31 cellular contexts compared by ENCODE assay signal in genomic region chr1:193094112-193094511, GRCh38.
"Had no signal": no experiment of that assay in that cellular context is flagged by ENCODE, and none has a peak within 500 bp of the region (broad histone marks: within the 10 kb centered on the region; RNA-seq: fewer than 3 reads in every experiment).

No MANE protein-coding gene starts in this region.

- H3K27ac ChIP-seq: brain microvascular endothelial cell, coronary artery, dorsolateral prefrontal cortex, heart left ventricle, VCaP had no signal

- H3K27me3 ChIP-seq: brain microvascular endothelial cell, dorsolateral prefrontal cortex, heart left ventricle had no signal

- H3K27ac Mint-ChIP-seq: activated B cell treated with CpG ODN at 0.5 μM for 24 hours; activated CD4-positive, alpha-beta T cell treated with anti-CD3 and anti-CD28 coated beads for 36 hours; activated CD4-positive, alpha-beta T cell treated with anti-CD3 and anti-CD28 coated beads, Interleukin-2, amount 10 ng/mL, durations not matched to agents 24 days and 14 days; activated CD8-positive, alpha-beta memory T cell treated with anti-CD3 and anti-CD28 coated beads, Interleukin-2, amount 10 ng/mL, durations not matched to agents 7 days and 5 days; activated CD8-positive, alpha-beta T cell treated with anti-CD3 and anti-CD28 coated beads, Interleukin-2, amount 10 ng/mL, durations not matched to agents 7 days and 5 days; activated naive CD8-positive, alpha-beta T cell; activated T-helper 17 cell treated with anti-CD3 and anti-CD28 coated beads, Interleukin-2, amount 50 U/mL, for 72 hours; dendritic cell treated with granulocyte-macrophage colony-stimulating factor and Interleukin-4, amounts not matched to agents 40 ng/mL and 50 ng/mL, for 4 days; endodermal cell had no signal

- FAIRE-seq: astrocyte, bronchial epithelial cell, frontal cortex had no signal

- H3K4me1 Mint-ChIP-seq: activated B cell treated with CpG ODN at 0.5 μM for 24 hours; activated CD4-positive, alpha-beta T cell treated with anti-CD3 and anti-CD28 coated beads for 36 hours; activated CD4-positive, alpha-beta T cell treated with anti-CD3 and anti-CD28 coated beads, Interleukin-2, amount 10 ng/mL, durations not matched to agents 24 days and 14 days; activated CD8-positive, alpha-beta memory T cell treated with anti-CD3 and anti-CD28 coated beads, Interleukin-2, amount 10 ng/mL, durations not matched to agents 7 days and 5 days; activated T-helper 17 cell treated with anti-CD3 and anti-CD28 coated beads, Interleukin-2, amount 50 U/mL, for 72 hours; central memory CD8-positive, alpha-beta T cell; endodermal cell had no signal

- H3K9me3 Mint-ChIP-seq: activated B cell treated with CpG ODN at 0.5 μM for 24 hours; activated CD4-positive, alpha-beta T cell treated with anti-CD3 and anti-CD28 coated beads, Interleukin-2, amount 10 ng/mL, durations not matched to agents 24 days and 14 days; activated T-cell treated with anti-CD3 and anti-CD28 coated beads, Interleukin-2, amount 50 U/mL, for 4 hours; activated T-helper 17 cell treated with anti-CD3 and anti-CD28 coated beads, Interleukin-2, amount 50 U/mL, for 72 hours; central memory CD8-positive, alpha-beta T cell; dendritic cell treated with granulocyte-macrophage colony-stimulating factor and Interleukin-4, amounts not matched to agents 40 ng/mL and 50 ng/mL, for 4 days; endodermal cell had no signal

- ATAC-seq: activated CD4-positive, alpha-beta T cell treated with anti-CD3 and anti-CD28 coated beads for 36 hours; activated CD4-positive, CD25-positive, alpha-beta regulatory T cell treated with anti-CD3 and anti-CD28 coated beads, Interleukin-2, amount 50 U/mL, for 24 hours; activated CD8-positive, alpha-beta memory T cell treated with anti-CD3 and anti-CD28 coated beads, Interleukin-2, amount 10 ng/mL, durations not matched to agents 7 days and 5 days; activated CD8-positive, alpha-beta T cell treated with anti-CD3 and anti-CD28 coated beads, Interleukin-2, amount 10 ng/mL, durations not matched to agents 7 days and 5 days; activated T-cell treated with anti-CD3 and anti-CD28 coated beads, Interleukin-2, amount 50 U/mL, for 4 hours; activated T-helper 17 cell treated with anti-CD3 and anti-CD28 coated beads, Interleukin-2, amount 50 U/mL, for 72 hours; esophagus mucosa; heart left ventricle had no signal

- DNase-seq: activated B cell treated with CpG ODN at 0.5 μM for 24 hours; activated CD4-positive, alpha-beta T cell treated with anti-CD3 and anti-CD28 coated beads for 36 hours; activated CD4-positive, alpha-beta T cell treated with anti-CD3 and anti-CD28 coated beads, Interleukin-2, amount 10 ng/mL, durations not matched to agents 24 days and 14 days; activated CD4-positive, alpha-beta T cell treated with anti-CD3 and anti-CD28 coated beads, Interleukin-2, amount 50 U/mL, for 4 hours; activated CD8-positive, alpha-beta memory T cell treated with anti-CD3 and anti-CD28 coated beads, Interleukin-2, amount 10 ng/mL, durations not matched to agents 7 days and 5 days; activated CD8-positive, alpha-beta memory T cell treated with anti-CD3 and anti-CD28 coated beads, Interleukin-2, amount 50 U/mL, for 4 hours; activated CD8-positive, alpha-beta T cell treated with anti-CD3 and anti-CD28 coated beads, Interleukin-2, amount 10 ng/mL, durations not matched to agents 7 days and 5 days; activated effector memory CD4-positive, alpha-beta T cell treated with Interleukin-2 at 50 U/mL for 16 hours; activated gamma-delta T cell treated with Interleukin-2 at 50 U/mL for 16 hours; activated naive CD4-positive, alpha-beta T cell treated with anti-CD3 and anti-CD28 coated beads, Interleukin-2, amount 50 U/mL, for 16 hours; activated naive CD4-positive, alpha-beta T cell treated with Interleukin-2 at 50 U/mL for 16 hours; activated T-cell treated with anti-CD3 and anti-CD28 coated beads, Interleukin-2, amount 50 U/mL, for 4 hours; amniotic stem cell; anterior cingulate cortex; brain microvascular endothelial cell; dorsolateral prefrontal cortex; effector memory CD4-positive, alpha-beta T cell; endodermal cell; heart left ventricle; T-helper 2 cell had no signal

- H3K9me3 ChIP-seq: heart left ventricle had no signal

- H3K36me3 Mint-ChIP-seq: activated naive CD8-positive, alpha-beta T cell had no signal

- H3K4me3 ChIP-seq: coronary artery, dorsolateral prefrontal cortex, heart left ventricle had no signal

- H3K27me3 Mint-ChIP-seq: activated B cell treated with CpG ODN at 0.5 μM for 24 hours; activated CD4-positive, alpha-beta T cell treated with anti-CD3 and anti-CD28 coated beads for 36 hours; activated CD4-positive, alpha-beta T cell treated with anti-CD3 and anti-CD28 coated beads, Interleukin-2, amount 10 ng/mL, durations not matched to agents 24 days and 14 days; activated CD8-positive, alpha-beta memory T cell treated with anti-CD3 and anti-CD28 coated beads, Interleukin-2, amount 10 ng/mL, durations not matched to agents 7 days and 5 days; activated naive CD8-positive, alpha-beta T cell; activated T-helper 17 cell treated with anti-CD3 and anti-CD28 coated beads, Interleukin-2, amount 50 U/mL, for 72 hours; central memory CD8-positive, alpha-beta T cell; dendritic cell treated with granulocyte-macrophage colony-stimulating factor and Interleukin-4, amounts not matched to agents 40 ng/mL and 50 ng/mL, for 4 days had no signal

- H3K4me3 Mint-ChIP-seq: activated B cell treated with CpG ODN at 0.5 μM for 24 hours; activated CD4-positive, alpha-beta T cell treated with anti-CD3 and anti-CD28 coated beads for 36 hours; activated CD4-positive, alpha-beta T cell treated with anti-CD3 and anti-CD28 coated beads, Interleukin-2, amount 10 ng/mL, durations not matched to agents 24 days and 14 days; activated CD8-positive, alpha-beta memory T cell treated with anti-CD3 and anti-CD28 coated beads, Interleukin-2, amount 10 ng/mL, durations not matched to agents 7 days and 5 days; activated CD8-positive, alpha-beta T cell treated with anti-CD3 and anti-CD28 coated beads, Interleukin-2, amount 10 ng/mL, durations not matched to agents 7 days and 5 days; activated naive CD8-positive, alpha-beta T cell; activated T-cell treated with anti-CD3 and anti-CD28 coated beads, Interleukin-2, amount 50 U/mL, for 4 hours; activated T-helper 17 cell treated with anti-CD3 and anti-CD28 coated beads, Interleukin-2, amount 50 U/mL, for 72 hours; central memory CD8-positive, alpha-beta T cell; dendritic cell treated with granulocyte-macrophage colony-stimulating factor and Interleukin-4, amounts not matched to agents 40 ng/mL and 50 ng/mL, for 4 days; endodermal cell had no signal

- H3K4me1 ChIP-seq: heart left ventricle had no signal
